1 cellular context compared by ENCODE assay signal in genomic region chr6:75257661-75258060, GRCh38.
TF ChIP-seq lines count a peak whose summit lies in the region.

No MANE protein-coding gene starts in this region.

TF ChIP-seq in GM23338, 12 proteins besides CTCF, POLR2A, EP300 and RAD21:
- no peak for TF ChIP-seq ZNF462 (CRISPR knock-in tag; IDR thresholded peaks at IDR 0.05)
- TF ChIP-seq EZH2 (IDR thresholded peaks at IDR 0.05; ENCODE audit: low read depth, unreplicated experiment) = no peak
- TF ChIP-seq REST (IDR thresholded peaks at IDR 0.05; ENCODE audit: unreplicated experiment) = no peak
- no peak for TF ChIP-seq ZNF331 (CRISPR knock-in tag; IDR thresholded peaks at IDR 0.05; ENCODE audit: low read depth)
- TF ChIP-seq NANOG (IDR thresholded peaks at IDR 0.05; ENCODE audit: borderline replicate concordance) = no peak
- TF ChIP-seq ETS1 (IDR thresholded peaks at IDR 0.05) = no peak
- no peak for TF ChIP-seq POLR2AphosphoS5 (IDR thresholded peaks at IDR 0.05; ENCODE audit: low read depth)
- no peak for TF ChIP-seq CREB1 (CRISPR knock-in tag; IDR thresholded peaks at IDR 0.05; ENCODE audit: low read depth)
- TF ChIP-seq EZH2phosphoT487 (IDR thresholded peaks at IDR 0.05; ENCODE audit: unreplicated experiment) = no peak
- TF ChIP-seq JUNB (IDR thresholded peaks at IDR 0.05; ENCODE audit: unreplicated experiment) = no peak
- TF ChIP-seq ZNF114 (CRISPR knock-in tag; IDR thresholded peaks at IDR 0.05) = no peak
- TF ChIP-seq STAT1 (IDR thresholded peaks at IDR 0.05; ENCODE audit: unreplicated experiment) = no peak
TF ChIP-seq in GM23338: peak in this region for 0.
